ENCODE assay signal across 1 cellular context in the genomic region with DNA sequence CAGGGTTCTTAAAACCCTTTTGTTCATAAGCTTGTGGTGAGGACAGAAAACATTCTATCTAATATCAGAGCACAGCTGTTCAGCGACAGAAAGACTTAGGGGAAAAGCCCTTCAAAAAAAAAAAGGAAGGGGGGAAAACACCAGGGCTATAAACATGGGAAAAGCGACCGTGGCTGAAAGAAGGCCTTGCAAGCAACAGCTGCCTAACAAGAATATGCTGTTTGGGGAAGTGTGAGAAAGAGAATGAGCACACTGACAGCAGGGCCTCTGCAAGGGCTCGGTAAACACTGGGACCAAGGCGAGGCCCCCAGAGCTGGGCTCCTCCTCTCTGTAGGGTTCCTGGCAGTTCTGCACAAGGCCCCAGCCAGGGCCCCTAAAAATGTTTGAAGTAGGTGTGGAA.
TF ChIP-seq lines count a peak whose summit lies in the region.

No MANE protein-coding gene starts in this region.

TF ChIP-seq in GM12878, 131 proteins besides CTCF, POLR2A, EP300 and RAD21 (continued from another document):
- TF ChIP-seq, protein P1, sequence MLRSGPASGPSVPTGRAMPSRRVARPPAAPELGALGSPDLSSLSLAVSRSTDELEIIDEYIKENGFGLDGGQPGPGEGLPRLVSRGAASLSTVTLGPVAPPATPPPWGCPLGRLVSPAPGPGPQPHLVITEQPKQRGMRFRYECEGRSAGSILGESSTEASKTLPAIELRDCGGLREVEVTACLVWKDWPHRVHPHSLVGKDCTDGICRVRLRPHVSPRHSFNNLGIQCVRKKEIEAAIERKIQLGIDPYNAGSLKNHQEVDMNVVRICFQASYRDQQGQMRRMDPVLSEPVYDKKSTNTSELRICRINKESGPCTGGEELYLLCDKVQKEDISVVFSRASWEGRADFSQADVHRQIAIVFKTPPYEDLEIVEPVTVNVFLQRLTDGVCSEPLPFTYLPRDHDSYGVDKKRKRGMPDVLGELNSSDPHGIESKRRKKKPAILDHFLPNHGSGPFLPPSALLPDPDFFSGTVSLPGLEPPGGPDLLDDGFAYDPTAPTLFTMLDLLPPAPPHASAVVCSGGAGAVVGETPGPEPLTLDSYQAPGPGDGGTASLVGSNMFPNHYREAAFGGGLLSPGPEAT (IDR thresholded peaks at IDR 0.05; ENCODE audit: low read depth): peak; percentile 70; the same call in 1 of the 2 replicates
- TF ChIP-seq NBN (IDR thresholded peaks at IDR 0.05): peak; percentile 68; the same call in 1 of the 2 replicates
- TF ChIP-seq TCF12 (IDR thresholded peaks at IDR 0.05; ENCODE audit: low read depth, low read length): peak; percentile 71
- TF ChIP-seq NFIC (IDR thresholded peaks at IDR 0.05; ENCODE audit: low read depth, low read length): 0 out of 2 replicates have a peak, but pooled peaks have one; percentile 45
- peak; percentile 84 for TF ChIP-seq ZNF384 (IDR thresholded peaks at IDR 0.05; ENCODE audit: borderline replicate concordance, low read depth, low read length)
- TF ChIP-seq RUNX3 (IDR thresholded peaks at IDR 0.05; ENCODE audit: low read length): no peak
- TF ChIP-seq, protein P2, sequence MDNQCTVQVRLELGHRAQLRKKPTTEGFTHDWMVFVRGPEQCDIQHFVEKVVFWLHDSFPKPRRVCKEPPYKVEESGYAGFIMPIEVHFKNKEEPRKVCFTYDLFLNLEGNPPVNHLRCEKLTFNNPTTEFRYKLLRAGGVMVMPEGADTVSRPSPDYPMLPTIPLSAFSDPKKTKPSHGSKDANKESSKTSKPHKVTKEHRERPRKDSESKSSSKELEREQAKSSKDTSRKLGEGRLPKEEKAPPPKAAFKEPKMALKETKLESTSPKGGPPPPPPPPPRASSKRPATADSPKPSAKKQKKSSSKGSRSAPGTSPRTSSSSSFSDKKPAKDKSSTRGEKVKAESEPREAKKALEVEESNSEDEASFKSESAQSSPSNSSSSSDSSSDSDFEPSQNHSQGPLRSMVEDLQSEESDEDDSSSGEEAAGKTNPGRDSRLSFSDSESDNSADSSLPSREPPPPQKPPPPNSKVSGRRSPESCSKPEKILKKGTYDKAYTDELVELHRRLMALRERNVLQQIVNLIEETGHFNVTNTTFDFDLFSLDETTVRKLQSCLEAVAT (IDR thresholded peaks at IDR 0.05): 0 out of 2 replicates have a peak, but pooled peaks have one; percentile 22
- no peak for TF ChIP-seq IRF5 (IDR thresholded peaks at IDR 0.05; ENCODE audit: borderline replicate concordance)
- TF ChIP-seq CBX3 (IDR thresholded peaks at IDR 0.05; ENCODE audit: borderline replicate concordance, low read depth): no peak
- TF ChIP-seq IKZF2 (IDR thresholded peaks at IDR 0.05): peak; percentile 60 to 66; a peak in 2 of 4 replicates
- no peak for TF ChIP-seq TCF3 (IDR thresholded peaks at IDR 0.05; ENCODE audit: borderline replicate concordance, insufficient read depth, low read depth, low read length)
- no peak for TF ChIP-seq HDAC2 (IDR thresholded peaks at IDR 0.05)
- no peak for TF ChIP-seq USF2 (IDR thresholded peaks at IDR 0.05; ENCODE audit: borderline replicate concordance, low read depth, low read length)
- TF ChIP-seq, protein P3, sequence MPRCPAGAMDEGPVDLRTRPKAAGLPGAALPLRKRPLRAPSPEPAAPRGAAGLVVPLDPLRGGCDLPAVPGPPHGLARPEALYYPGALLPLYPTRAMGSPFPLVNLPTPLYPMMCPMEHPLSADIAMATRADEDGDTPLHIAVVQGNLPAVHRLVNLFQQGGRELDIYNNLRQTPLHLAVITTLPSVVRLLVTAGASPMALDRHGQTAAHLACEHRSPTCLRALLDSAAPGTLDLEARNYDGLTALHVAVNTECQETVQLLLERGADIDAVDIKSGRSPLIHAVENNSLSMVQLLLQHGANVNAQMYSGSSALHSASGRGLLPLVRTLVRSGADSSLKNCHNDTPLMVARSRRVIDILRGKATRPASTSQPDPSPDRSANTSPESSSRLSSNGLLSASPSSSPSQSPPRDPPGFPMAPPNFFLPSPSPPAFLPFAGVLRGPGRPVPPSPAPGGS (IDR thresholded peaks at IDR 0.05; ENCODE audit: borderline replicate concordance, insufficient read depth, low read depth, low read length, poor library complexity, severe bottlenecking): no peak
- TF ChIP-seq EED (IDR thresholded peaks at IDR 0.05; ENCODE audit: low read depth): peak; percentile 45
